In the genomic region with DNA sequence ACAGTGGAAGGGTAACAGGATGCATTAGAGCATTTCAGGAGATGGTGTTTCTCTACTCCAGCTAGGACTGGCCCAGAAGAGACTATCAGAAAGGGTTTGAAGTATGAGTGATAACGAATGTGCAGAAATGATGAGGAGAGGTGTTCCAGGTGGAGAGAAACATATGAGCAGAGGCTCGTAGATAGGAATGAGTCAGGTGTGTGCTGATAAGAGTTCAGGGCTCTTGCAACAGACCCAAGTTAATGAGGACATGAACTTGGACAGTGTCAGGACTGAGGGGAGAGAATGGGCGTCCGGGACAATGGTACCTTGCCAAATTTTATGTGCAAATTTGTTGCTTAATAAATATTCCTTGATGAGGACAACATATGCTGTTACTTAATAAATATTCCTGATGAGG, we compare ENCODE assay signal across 24 cellular contexts.
"Had no signal": no experiment of that assay in that cellular context is flagged by ENCODE, and none has a peak within 500 bp of the region (broad histone marks: within the 10 kb centered on the region; RNA-seq: fewer than 3 reads in every experiment).

No MANE protein-coding gene starts in this region.

- H3K27ac Mint-ChIP-seq: activated CD4-positive, alpha-beta memory T cell treated with anti-CD3 and anti-CD28 coated beads, Interleukin-2, amount 10 ng/mL, durations not matched to agents 7 days and 5 days; activated CD8-positive, alpha-beta memory T cell treated with anti-CD3 and anti-CD28 coated beads, Interleukin-2, amount 10 ng/mL, durations not matched to agents 7 days and 5 days; activated naive CD4-positive, alpha-beta T cell treated with anti-CD3 and anti-CD28 coated beads for 36 hours; WTC11 had no signal

- H3K9me3 Mint-ChIP-seq: activated CD4-positive, alpha-beta memory T cell treated with anti-CD3 and anti-CD28 coated beads, Interleukin-2, amount 10 ng/mL, durations not matched to agents 7 days and 5 days; activated naive CD4-positive, alpha-beta T cell treated with anti-CD3 and anti-CD28 coated beads for 36 hours; activated naive CD4-positive, alpha-beta T cell treated with anti-CD3 and anti-CD28 coated beads, Interleukin-2, amount 50 U/mL, for 72 hours; WTC11 had no signal

- H3K4me3 ChIP-seq: adrenal gland, body of pancreas, SJCRH30, SK-N-MC had no signal

- ATAC-seq: body of pancreas, Panc1, WTC11 had no signal

- H3K4me1 Mint-ChIP-seq: activated CD4-positive, alpha-beta memory T cell treated with anti-CD3 and anti-CD28 coated beads, Interleukin-2, amount 10 ng/mL, durations not matched to agents 7 days and 5 days had no signal

- H3K9me3 ChIP-seq: adrenal gland, body of pancreas, SJCRH30 had no signal

- DNase-seq: activated CD4-positive, alpha-beta memory T cell treated with anti-CD3 and anti-CD28 coated beads, Interleukin-2, amount 10 ng/mL, durations not matched to agents 7 days and 5 days; activated CD4-positive, alpha-beta T cell treated with anti-CD3 and anti-CD28 coated beads for 4 hours; activated CD8-positive, alpha-beta memory T cell treated with anti-CD3 and anti-CD28 coated beads for 24 hours; activated CD8-positive, alpha-beta memory T cell treated with anti-CD3 and anti-CD28 coated beads, Interleukin-2, amount 10 ng/mL, durations not matched to agents 7 days and 5 days; activated CD8-positive, alpha-beta memory T cell treated with anti-CD3 and anti-CD28 coated beads, Interleukin-2, amount 50 U/mL, for 48 hours; activated gamma-delta T cell treated with Interleukin-2 at 50 U/mL for 16 hours; activated naive CD4-positive, alpha-beta T cell treated with anti-CD3 and anti-CD28 coated beads for 36 hours; activated T-cell treated with anti-CD3 and anti-CD28 coated beads, Interleukin-2, amount 50 U/mL, for 1 hour; adrenal gland; body of pancreas; central memory CD4-positive, alpha-beta T cell; NCI-H1105; NCI-H1417 treated with DMSO at 0.1 percent for 48 hours; NCI-H187 treated with DMSO at 0.1 percent for 48 hours; NCI-H2081; NCI-H345; NCI-H524 treated with DMSO at 0.1 percent for 48 hours; SHP77; SJCRH30; T1000 had no signal

- H3K27me3 ChIP-seq: adrenal gland, body of pancreas, SJCRH30 had no signal

- H3K4me1 ChIP-seq: adrenal gland had no signal

- H3K36me3 Mint-ChIP-seq: activated CD8-positive, alpha-beta memory T cell treated with anti-CD3 and anti-CD28 coated beads, Interleukin-2, amount 10 ng/mL, durations not matched to agents 7 days and 5 days; activated naive CD4-positive, alpha-beta T cell treated with anti-CD3 and anti-CD28 coated beads, Interleukin-2, amount 50 U/mL, for 72 hours; WTC11 had no signal

- H3K27ac ChIP-seq: adrenal gland, body of pancreas, SJCRH30, SK-N-MC had no signal

- H3K36me3 ChIP-seq: adrenal gland, SJCRH30 had no signal

- H3K4me3 Mint-ChIP-seq: activated CD4-positive, alpha-beta memory T cell treated with anti-CD3 and anti-CD28 coated beads, Interleukin-2, amount 10 ng/mL, durations not matched to agents 7 days and 5 days; activated CD8-positive, alpha-beta memory T cell treated with anti-CD3 and anti-CD28 coated beads, Interleukin-2, amount 10 ng/mL, durations not matched to agents 7 days and 5 days; activated naive CD4-positive, alpha-beta T cell treated with anti-CD3 and anti-CD28 coated beads for 36 hours; WTC11 had no signal
